16 cellular contexts compared by ENCODE assay signal in the genomic region with DNA sequence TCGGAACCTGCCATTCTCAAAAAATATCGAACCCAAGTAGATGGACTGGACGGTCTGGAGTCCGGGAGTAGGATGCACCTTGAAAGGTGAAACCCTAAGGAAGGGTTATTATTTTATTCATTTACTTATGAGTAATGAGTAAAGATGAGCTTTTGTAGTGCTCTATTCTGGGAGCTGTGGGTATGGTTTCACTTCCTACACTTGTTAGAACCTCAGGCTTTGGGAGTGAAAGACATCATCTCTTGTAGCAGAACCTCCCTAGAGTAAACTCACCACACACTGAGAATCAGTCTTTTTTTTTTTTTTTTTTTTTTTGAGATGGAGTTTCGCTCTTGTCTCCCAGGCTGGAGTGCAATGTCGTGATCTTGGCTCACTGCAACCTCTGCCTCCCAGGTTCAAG.
DNase-seq lines count a peak whose midpoint lies in the region; ATAC-seq and TF ChIP-seq lines count a peak whose summit lies in the region.
"Had no signal": no experiment of that assay in that cellular context is flagged by ENCODE, and none has a peak within 500 bp of the region (broad histone marks: within the 10 kb centered on the region; RNA-seq: fewer than 3 reads in every experiment).

No MANE protein-coding gene starts in this region.

- POLR2A ChIA-PET in activated CD4-positive, alpha-beta memory T cell treated with anti-CD3 and anti-CD28 coated beads, Interleukin-2, amount 10 ng/mL, durations not matched to agents 7 days and 5 days (lab: Charles Lee), result no interaction called here

- CTCF ChIA-PET in activated CD4-positive, alpha-beta memory T cell treated with anti-CD3 and anti-CD28 coated beads, Interleukin-2, amount 10 ng/mL, durations not matched to agents 7 days and 5 days (lab: Charles Lee), result interaction anchor here (0.7 kb wide), 1 partner anchor 23 kb away, joined by 5 read pairs; no protein-coding TSS in a partner anchor

- no peak for TF ChIP-seq CTCF in right atrium auricular region (IDR thresholded peaks at IDR 0.05)

- H3K27me3 Mint-ChIP-seq in activated CD4-positive, alpha-beta memory T cell treated with anti-CD3 and anti-CD28 coated beads, Interleukin-2, amount 10 ng/mL, durations not matched to agents 7 days and 5 days, result no peaks in the 10 kb centered on the region

- H3K9me2 ChIP-seq in Karpas-422 (replicated peaks; ENCODE audit: insufficient read depth, low read length), result no peaks in the 10 kb centered on the region

- H3K4me2 ChIP-seq in Karpas-422 (ENCODE audit: low read depth, low read length, poor library complexity, severe bottlenecking), result peak overlapping the region; percentile 66

- H3K9me3 ChIP-seq in Karpas-422 (ENCODE audit: low read length) (no peaks in the 10 kb centered on the region), right atrium auricular region (no peaks in the 10 kb centered on the region)
- H3K9me3 ChIP-seq: esophagus muscularis mucosa had no signal

- H3K9ac ChIP-seq in Karpas-422 (ENCODE audit: low read length), result peak overlapping the region; percentile 58

- no peaks in the 10 kb centered on the region for H3K4me1 Mint-ChIP-seq in activated CD4-positive, alpha-beta memory T cell treated with anti-CD3 and anti-CD28 coated beads, Interleukin-2, amount 10 ng/mL, durations not matched to agents 7 days and 5 days

- H2AFZ ChIP-seq in Karpas-422 (ENCODE audit: low read length), result no peak overlapping the region

- H3K27ac ChIP-seq in Karpas-422 (ENCODE audit: low read length) (peak overlapping the region; percentile 93), right atrium auricular region (no peak overlapping the region)
- H3K27ac ChIP-seq: 22Rv1, esophagus muscularis mucosa had no signal

- H3K4me3 ChIP-seq in Karpas-422 (ENCODE audit: low read length), result peak overlapping the region; percentile 40
- no peak overlapping the region for H3K4me3 ChIP-seq in right atrium auricular region
- H3K4me3 ChIP-seq: esophagus muscularis mucosa had no signal

- peak; percentile 34 for DNase-seq in Ammon's horn (ENCODE audit: low spot score)
- DNase-seq in GM19238 (ENCODE audit: insufficient read length, low spot score), result peak; percentile 7
- peak; percentile 94 for DNase-seq in Karpas-422
- DNase-seq in activated CD4-positive, alpha-beta memory T cell treated with anti-CD3 and anti-CD28 coated beads, Interleukin-2, amount 10 ng/mL, durations not matched to agents 7 days and 5 days, result no peak
- DNase-seq in mucosa of gallbladder (ENCODE audit: low spot score), result no peak
- DNase-seq in right atrium auricular region (ENCODE audit: low spot score), result no peak
- DNase-seq: activated CD4-positive, alpha-beta T cell treated with anti-CD3 and anti-CD28 coated beads, Interleukin-2, amount 50 U/mL, for 1 hour; central memory CD4-positive, alpha-beta T cell; naive thymus-derived CD8-positive, alpha-beta T cell; NCI-H1417 treated with DMSO at 0.1 percent for 48 hours; small intestine; stimulated activated CD8-positive, alpha-beta memory T cell treated with anti-CD3 and anti-CD28 coated beads, Interleukin-4, amount 100 ng/mL, for 48 hours had no signal

- H3K4me1 ChIP-seq in Karpas-422 (ENCODE audit: low read length) (peaks cover 97% of the 10 kb centered on the region), right atrium auricular region (no peaks in the 10 kb centered on the region)
- H3K4me1 ChIP-seq: esophagus muscularis mucosa had no signal

- no peak overlapping the region for H3K27ac Mint-ChIP-seq in activated CD4-positive, alpha-beta memory T cell treated with anti-CD3 and anti-CD28 coated beads, Interleukin-2, amount 10 ng/mL, durations not matched to agents 7 days and 5 days
- H3K27ac Mint-ChIP-seq: naive thymus-derived CD8-positive, alpha-beta T cell had no signal

- no peak overlapping the region for H3K4me3 Mint-ChIP-seq in activated CD4-positive, alpha-beta memory T cell treated with anti-CD3 and anti-CD28 coated beads, Interleukin-2, amount 10 ng/mL, durations not matched to agents 7 days and 5 days
- H3K4me3 Mint-ChIP-seq: naive thymus-derived CD8-positive, alpha-beta T cell had no signal

- no peaks in the 10 kb centered on the region for H3K79me2 ChIP-seq in Karpas-422 (ENCODE audit: low read length)

- no peaks in the 10 kb centered on the region for H3K36me3 ChIP-seq in Karpas-422 (ENCODE audit: insufficient read depth, low read length)
- no peaks in the 10 kb centered on the region for H3K36me3 ChIP-seq in right atrium auricular region
- H3K36me3 ChIP-seq: esophagus muscularis mucosa had no signal

- H4K20me1 ChIP-seq in Karpas-422 (ENCODE audit: insufficient read depth, low read depth, low read length), result no peaks in the 10 kb centered on the region

- H3K9me3 Mint-ChIP-seq in activated CD4-positive, alpha-beta memory T cell treated with anti-CD3 and anti-CD28 coated beads, Interleukin-2, amount 10 ng/mL, durations not matched to agents 7 days and 5 days, result peaks cover 21% of the 10 kb centered on the region

- H3K36me3 Mint-ChIP-seq in activated CD4-positive, alpha-beta memory T cell treated with anti-CD3 and anti-CD28 coated beads, Interleukin-2, amount 10 ng/mL, durations not matched to agents 7 days and 5 days (ENCODE audit: low read depth), result no peaks in the 10 kb centered on the region

- ATAC-seq in HG02763 (IDR thresholded peaks at IDR 0.05; ENCODE audit: unreplicated experiment) (peak; percentile 81), HG03135 (IDR thresholded peaks at IDR 0.05; ENCODE audit: unreplicated experiment) (no peak)
- ATAC-seq: naive thymus-derived CD8-positive, alpha-beta T cell had no signal

- H3K27me3 ChIP-seq in Karpas-422 (ENCODE audit: low read length) (no peaks in the 10 kb centered on the region), right atrium auricular region (no peaks in the 10 kb centered on the region)
- H3K27me3 ChIP-seq: esophagus muscularis mucosa had no signal

Comparison
In these comparisons a context has a peak if more than half of its experiments do, and no peak if none do; other contexts are left out.
1. DNase-seq: peak in Ammon's horn (single experiment), GM19238 (single experiment) and Karpas-422 (single experiment); none in activated CD4-positive, alpha-beta memory T cell treated with anti-CD3 and anti-CD28 coated beads, Interleukin-2, amount 10 ng/mL, durations not matched to agents 7 days and 5 days (single experiment), mucosa of gallbladder (single experiment) and right atrium auricular region (single experiment).